16 cellular contexts compared by ENCODE assay signal in genomic region chr9:136575626-136576268, GRCh38.
"Had no signal": no experiment of that assay in that cellular context is flagged by ENCODE, and none has a peak within 500 bp of the region (broad histone marks: within the 10 kb centered on the region; RNA-seq: fewer than 3 reads in every experiment).

No MANE protein-coding gene starts in this region.

- H3K36me3 Mint-ChIP-seq: activated CD4-positive, alpha-beta memory T cell treated with anti-CD3 and anti-CD28 coated beads for 36 hours; activated naive CD8-positive, alpha-beta T cell treated with anti-CD3 and anti-CD28 coated beads, Interleukin-2, amount 10 ng/mL, durations not matched to agents 7 days and 5 days; natural killer cell had no signal

- H3K4me3 Mint-ChIP-seq: activated CD4-positive, alpha-beta memory T cell treated with anti-CD3 and anti-CD28 coated beads for 36 hours; activated naive CD8-positive, alpha-beta T cell treated with anti-CD3 and anti-CD28 coated beads, Interleukin-2, amount 10 ng/mL, durations not matched to agents 7 days and 5 days; activated T-cell treated with anti-CD3 and anti-CD28 coated beads, Interleukin-2, amount 50 U/mL, for 4 hours had no signal

- H3K27me3 Mint-ChIP-seq: activated CD4-positive, alpha-beta memory T cell treated with anti-CD3 and anti-CD28 coated beads for 36 hours had no signal

- DNase-seq: activated CD4-positive, alpha-beta T cell treated with anti-CD3 and anti-CD28 coated beads for 1 hour; activated gamma-delta T cell treated with Interleukin-2 at 50 U/mL for 16 hours; activated naive CD8-positive, alpha-beta T cell treated with anti-CD3 and anti-CD28 coated beads, Interleukin-2, amount 10 ng/mL, durations not matched to agents 7 days and 5 days; activated T-cell treated with anti-CD3 and anti-CD28 coated beads, Interleukin-2, amount 50 U/mL, for 4 hours; effector CD4-positive, alpha-beta T cell; natural killer cell; occipital lobe; stimulated activated CD4-positive, alpha-beta T cell treated with anti-CD3 and anti-CD28 coated beads, Interleukin-2, amount 100 ng/mL, for 48 hours; stimulated activated naive CD4-positive, alpha-beta T cell treated with Interleukin-2 at 50 U/mL for 16 hours; T-helper 9 cell had no signal

- H3K27ac Mint-ChIP-seq: activated CD4-positive, alpha-beta memory T cell treated with anti-CD3 and anti-CD28 coated beads for 36 hours; activated naive CD8-positive, alpha-beta T cell treated with anti-CD3 and anti-CD28 coated beads, Interleukin-2, amount 10 ng/mL, durations not matched to agents 7 days and 5 days had no signal

- H3K27ac ChIP-seq: prostate gland, suprapubic skin, upper lobe of left lung had no signal

- H3K27me3 ChIP-seq: gastroesophageal sphincter, suprapubic skin, upper lobe of left lung had no signal

- H3K4me1 ChIP-seq: prostate gland had no signal

- H3K9me3 ChIP-seq: gastroesophageal sphincter, prostate gland, suprapubic skin, upper lobe of left lung had no signal

- H3K4me3 ChIP-seq: gastroesophageal sphincter, lung, prostate gland, suprapubic skin, upper lobe of left lung had no signal

- H3K9me3 Mint-ChIP-seq: activated CD4-positive, alpha-beta memory T cell treated with anti-CD3 and anti-CD28 coated beads for 36 hours; activated naive CD8-positive, alpha-beta T cell treated with anti-CD3 and anti-CD28 coated beads, Interleukin-2, amount 10 ng/mL, durations not matched to agents 7 days and 5 days; activated T-cell treated with anti-CD3 and anti-CD28 coated beads, Interleukin-2, amount 50 U/mL, for 4 hours; natural killer cell had no signal

- ATAC-seq: natural killer cell had no signal

- H3K36me3 ChIP-seq: gastroesophageal sphincter, prostate gland, suprapubic skin, upper lobe of left lung had no signal
